28 cellular contexts compared by ENCODE assay signal in genomic region chr18:50928551-50928950, GRCh38. TPM values are rescaled to one million over a fixed set of nuclear protein-coding genes. Genes with fewer than 3 reads are reported as not detected.
A peak's percentile ranks its signal among the peaks of the same experiment; 100 is the strongest.
DNase-seq lines count a peak whose midpoint lies in the region; ATAC-seq, FAIRE-seq and TF ChIP-seq lines count a peak whose summit lies in the region.
"Had no signal": no experiment of that assay in that cellular context is flagged by ENCODE, and none has a peak within 500 bp of the region (broad histone marks: within the 10 kb centered on the region; RNA-seq: fewer than 3 reads in every experiment).

No MANE protein-coding gene starts in this region.

- peak; percentile 71 for DNase-seq in ELR (ENCODE audit: low read depth)
- peak; percentile 1 for DNase-seq in HTR-8/SVneo (ENCODE audit: insufficient read length, low spot score)
- no peak for DNase-seq in GM12878 (ENCODE audit: low read depth, low spot score)
- DNase-seq in renal cortical epithelial cell (ENCODE audit: low read depth) = peak; percentile 27
- no peak for DNase-seq in NCI-H2081 treated with DMSO at 0.1 percent for 48 hours (lab: John Stamatoyannopoulos, UW)
- DNase-seq in tibial artery = no peak
- DNase-seq: activated CD4-positive, alpha-beta T cell treated with anti-CD3 and anti-CD28 coated beads, Interleukin-2, amount 50 U/mL, for 1 hour; CD4-positive, CD25-positive, alpha-beta regulatory T cell; cerebellar nuclear complex; H7; left lung; naive thymus-derived CD4-positive, alpha-beta T cell; NCI-H1105 treated with DMSO at 0.1 percent for 48 hours; NCI-H2029; NCI-H774; occipital lobe; SK-N-SH; stimulated activated CD4-positive, alpha-beta T cell treated with anti-CD3 and anti-CD28 coated beads, Interleukin-4, amount 100 ng/mL, for 1 hour; stimulated activated naive B cell treated with anti-CD40 and anti-IgM and Interleukin-4, amounts not matched to agents 10 μg/mL and 1 μg/mL and 100 μg/mL, for 72 hours; T-helper 2 cell had no signal

- no peaks in the 10 kb centered on the region for H4K20me1 ChIP-seq in GM12878 (ENCODE audit: control insufficient read depth, insufficient read depth)

- WGBS in GM12878 (ENCODE audit: insufficient coverage, insufficient replicate concordance, low lambda C conversion rate, missing lambda C conversion rate) = 79% methylated on average over 2 of the region's 2 CpGs

- no peaks in the 10 kb centered on the region for H3K4me1 ChIP-seq in GM12878 (ENCODE audit: control insufficient read depth, insufficient read depth, low read length)
- no peaks in the 10 kb centered on the region for H3K4me1 ChIP-seq in tibial artery
- H3K4me1 ChIP-seq: left lung, suprapubic skin had no signal

- H3K4me2 ChIP-seq in GM12878 (ENCODE audit: control insufficient read depth, insufficient read depth) = no peak overlapping the region
- H3K4me2 ChIP-seq: SK-N-SH had no signal

- BruUV-seq in GM12878 (replicated peaks; lab: Mats Ljungman, UMichigan) = TSS peak; percentile 50

- TF ChIP-seq POLR2A in GM12878 (IDR thresholded peaks at IDR 0.05; ENCODE audit: low read depth, low read length) = no peak

- H3K27me3 ChIP-seq in GM12878 (replicated peaks in 1 of 2; ENCODE audit: control insufficient read depth in 2 of 2, insufficient read depth in 2 of 2, low read length in 1 of 2) = no peaks in the 10 kb centered on the region
- no peaks in the 10 kb centered on the region for H3K27me3 ChIP-seq in tibial artery
- H3K27me3 ChIP-seq: left lung, suprapubic skin had no signal

- ATAC-seq in GM12878 = no peak
- ATAC-seq in HG03457 (IDR thresholded peaks at IDR 0.05; ENCODE audit: unreplicated experiment) = no peak
- ATAC-seq: activated T-helper 17 cell treated with anti-CD3 and anti-CD28 coated beads, Interleukin-2, amount 50 U/mL, for 72 hours; left lung; naive thymus-derived CD4-positive, alpha-beta T cell; stimulated activated naive B cell treated with anti-CD40 and anti-IgM and Interleukin-4, amounts not matched to agents 10 μg/mL and 1 μg/mL and 100 μg/mL, for 72 hours; WTC11 had no signal

- H3K27ac ChIP-seq in GM12878 (ENCODE audit: control insufficient read depth, insufficient read depth) (no peak overlapping the region), tibial artery (no peak overlapping the region)
- H3K27ac ChIP-seq: HL-60, left lung, suprapubic skin had no signal

- POLR2A ChIA-PET in GM12878 (lab: Charles Lee) = no interaction called here

- TF ChIP-seq RAD21 in GM12878 (IDR thresholded peaks at IDR 0.05; ENCODE audit: insufficient read depth, low read depth, low read length) = no peak

- TF ChIP-seq EP300 in GM12878 (IDR thresholded peaks at IDR 0.05; ENCODE audit: borderline replicate concordance in 1 of 2, control insufficient read depth in 1 of 2, low read depth in 2 of 2, low read length in 2 of 2) = no peak

- H3K79me2 ChIP-seq in GM12878 (ENCODE audit: control insufficient read depth, insufficient read depth, low read length) = no peaks in the 10 kb centered on the region

- SMC1A ChIA-PET in GM12878 (lab: Charles Lee; ENCODE audit: uncharacterized antibody, unreplicated experiment) = interaction anchor here (0.8 kb wide), 1 partner anchor 17 kb away, joined by 3 read pairs; no protein-coding TSS in a partner anchor

- no peak overlapping the region for H2AFZ ChIP-seq in GM12878 (ENCODE audit: control insufficient read depth, low read depth, low read length)

- intact Hi-C loops in GM12878 (cut with micrococcal nuclease; ENCODE audit: unreplicated experiment) (no loop called here), tibial artery (cut with DNase I; ENCODE audit: low total_unique reads) (no loop called here)

- in situ Hi-C loops in GM12878 (cut with MboI) = no loop called here

- RAD21 ChIA-PET in GM12878 (lab: Charles Lee; ENCODE audit: unreplicated experiment) = no interaction called here

- FAIRE-seq in HTR-8/SVneo (lab: Jason Lieb, UNC) (no peak), GM12878 (lab: Jason Lieb, UNC) (no peak)
- FAIRE-seq: G401.6, GM18507, urothelium cell line had no signal

- H3K9me3 ChIP-seq in GM12878 (replicated peaks; ENCODE audit: control insufficient read depth, insufficient read depth, low read length) (peaks cover 3% of the 10 kb centered on the region; the same call in 1 of the 3 replicates), tibial artery (no peaks in the 10 kb centered on the region)
- H3K9me3 ChIP-seq: suprapubic skin had no signal

- no peak overlapping the region for H3K4me3 ChIP-seq in GM12878
- no peak overlapping the region for H3K4me3 ChIP-seq in tibial artery
- H3K4me3 ChIP-seq: left lung, suprapubic skin had no signal

- H3K9ac ChIP-seq in GM12878 (ENCODE audit: control insufficient read depth, insufficient read depth, low read length) = no peak overlapping the region
- H3K9ac ChIP-seq: SK-N-SH had no signal

- TF ChIP-seq CTCF in GM12878 (IDR thresholded peaks at IDR 0.05 in 2 of 3, conservative IDR thresholded peaks at IDR 0.05 in 1 of 3; ENCODE audit: control insufficient read depth in 2 of 3, extremely low read depth in 1 of 3, insufficient read depth in 1 of 3, low read depth in 3 of 3, low read length in 3 of 3) = no peak
- no peak for TF ChIP-seq CTCF in tibial artery (IDR thresholded peaks at IDR 0.05)

- H3K36me3 ChIP-seq in GM12878 (ENCODE audit: control insufficient read depth in 2 of 2, insufficient read depth in 2 of 2, low read length in 1 of 2) (peaks cover 0 to 11% of the 10 kb centered on the region in 2 experiments), tibial artery (peaks cover 32 to 55% (median 44%) of the 10 kb centered on the region in 3 donors)

- CTCF ChIA-PET in GM12878 (lab: Yijun Ruan, JAX) = no interaction called here

TF ChIP-seq in GM12878, 131 proteins besides CTCF, POLR2A, EP300 and RAD21 (continues in another document):
- no peak for TF ChIP-seq HDAC6 (IDR thresholded peaks at IDR 0.05; ENCODE audit: unreplicated experiment)
- no peak for TF ChIP-seq TARDBP (IDR thresholded peaks at IDR 0.05; ENCODE audit: borderline replicate concordance)
- no peak for TF ChIP-seq BHLHE40 (IDR thresholded peaks at IDR 0.05; ENCODE audit: borderline replicate concordance in 1 of 2, low read depth in 2 of 2, low read length in 1 of 2)
- no peak for TF ChIP-seq MLLT1 (IDR thresholded peaks at IDR 0.05)
- TF ChIP-seq SPI1 (IDR thresholded peaks at IDR 0.05; ENCODE audit: borderline replicate concordance, insufficient read depth, low read depth, low read length) = no peak
- TF ChIP-seq ESRRA (IDR thresholded peaks at IDR 0.05; ENCODE audit: low read length) = no peak

RNA-seq across cellular contexts. Expression of gene ELAC1, which starts 39.3 kb away (rescaled TPM):
- total RNA-seq in GM12878 (2013; cell fraction: nucleolus; rRNA removed) = 15.7 and 16.5 TPM in 2 replicates
- total RNA-seq in GM12878 (2014; rRNA removed) (7.6 and 9.4 TPM in 2 replicates), GM12878 (2014; rRNA removed; fragmentation: Illumina TruSeq; extraction: Trizol) (8.8 and 10.2 TPM in 2 replicates), GM12878 (2021) (9.3 and 9.4 TPM in 2 replicates), renal cortical epithelial cell (6.6 and 10.6 TPM in 2 replicates)
- polyA plus RNA-seq in GM12878 (2011; ENCODE audit: low read depth) = 6.3 TPM
- polyA plus RNA-seq in GM12878 (2011; rRNA removed) (6.1 and 6.3 TPM in 2 replicates), GM12878 (2014; fragmentation: Illumina TruSeq; extraction: Trizol) (10.7 and 15.0 TPM in 2 replicates), GM12878 (2014; fragmentation: Nextera tagmentation; extraction: Ambion mirVana) (1 to 10 TPM; 4.9 to 8.0 TPM), GM12878 (2014; rRNA removed) (9.6 and 12.0 TPM in 2 replicates), GM12878 (2016; fragmentation: Nextera tagmentation; extraction: Ambion mirVana) (10 to 100 TPM; 21.9 to 23.0 TPM)
- polyA plus RNA-seq in GM12878 (2011; cell fraction: cytosol; rRNA removed) = 2.5 and 4.0 TPM in 2 replicates
- 3.5 and 4.0 TPM in 2 replicates for polyA plus RNA-seq in GM12878 (2011; cell fraction: nucleus; rRNA removed)
- polyA plus RNA-seq in GM12878 (2012) = 6.1 and 6.7 TPM in 2 replicates
- 9.2 and 12.1 TPM in 2 replicates for polyA minus RNA-seq in GM12878 (2011; rRNA and poly(A)+ RNA removed)
- 2.1 and 2.3 TPM in 2 replicates for polyA minus RNA-seq in GM12878 (2011; cell fraction: cytosol; rRNA and poly(A)+ RNA removed)
- polyA minus RNA-seq in GM12878 (2011; cell fraction: nucleus; rRNA and poly(A)+ RNA removed) = 13.7 and 19.3 TPM in 2 replicates

RNA-seq across cellular contexts. Expression of gene ME2, which starts 49.6 kb away (rescaled TPM):
- total RNA-seq in GM12878 (2013; cell fraction: nucleolus; rRNA removed) = 91.8 and 96.5 TPM in 2 replicates
- total RNA-seq in GM12878 (2014; rRNA removed) = 137 and 161 TPM in 2 replicates
- 117 and 119 TPM in 2 replicates for total RNA-seq in GM12878 (2014; rRNA removed; fragmentation: Illumina TruSeq; extraction: Trizol)
- total RNA-seq in GM12878 (2021) = 88.5 and 92.2 TPM in 2 replicates
- 27.7 TPM for polyA plus RNA-seq in GM12878 (2011; ENCODE audit: low read depth)
- 136 and 173 TPM in 2 replicates for polyA plus RNA-seq in GM12878 (2011; rRNA removed)
- polyA plus RNA-seq in GM12878 (2011; cell fraction: cytosol; rRNA removed) = 55.3 and 69.9 TPM in 2 replicates
- 60.2 and 71.8 TPM in 2 replicates for polyA plus RNA-seq in GM12878 (2011; cell fraction: nucleus; rRNA removed)
- polyA plus RNA-seq in GM12878 (2012) = 37.5 and 60.4 TPM in 2 replicates
- polyA plus RNA-seq in GM12878 (2014; fragmentation: Illumina TruSeq; extraction: Trizol) = 155 and 195 TPM in 2 replicates
- polyA plus RNA-seq in GM12878 (2014; fragmentation: Nextera tagmentation; extraction: Ambion mirVana) = 10 to 100 TPM; 41.3 to 46.9 TPM
- polyA plus RNA-seq in GM12878 (2014; rRNA removed) = 122 and 130 TPM in 2 replicates
- 100 to 1,000 TPM; 151 to 155 TPM for polyA plus RNA-seq in GM12878 (2016; fragmentation: Nextera tagmentation; extraction: Ambion mirVana)
- polyA minus RNA-seq in GM12878 (2011; rRNA and poly(A)+ RNA removed) = 58.2 and 86.7 TPM in 2 replicates
- polyA minus RNA-seq in GM12878 (2011; cell fraction: cytosol; rRNA and poly(A)+ RNA removed) = 27.0 and 30.5 TPM in 2 replicates
- 18.6 and 26.3 TPM in 2 replicates for polyA minus RNA-seq in GM12878 (2011; cell fraction: nucleus; rRNA and poly(A)+ RNA removed)
- total RNA-seq in renal cortical epithelial cell = 72.3 and 77.1 TPM in 2 replicates

Comparison
In these comparisons a context has a peak if more than half of its experiments do, and no peak if none do; other contexts are left out.
1. DNase-seq: peak in ELR (single experiment), HTR-8/SVneo (single experiment) and renal cortical epithelial cell (single experiment); none in GM12878 (single experiment), NCI-H2081 treated with DMSO at 0.1 percent for 48 hours (single experiment) and tibial artery (0 of 2).